In the genomic region with DNA sequence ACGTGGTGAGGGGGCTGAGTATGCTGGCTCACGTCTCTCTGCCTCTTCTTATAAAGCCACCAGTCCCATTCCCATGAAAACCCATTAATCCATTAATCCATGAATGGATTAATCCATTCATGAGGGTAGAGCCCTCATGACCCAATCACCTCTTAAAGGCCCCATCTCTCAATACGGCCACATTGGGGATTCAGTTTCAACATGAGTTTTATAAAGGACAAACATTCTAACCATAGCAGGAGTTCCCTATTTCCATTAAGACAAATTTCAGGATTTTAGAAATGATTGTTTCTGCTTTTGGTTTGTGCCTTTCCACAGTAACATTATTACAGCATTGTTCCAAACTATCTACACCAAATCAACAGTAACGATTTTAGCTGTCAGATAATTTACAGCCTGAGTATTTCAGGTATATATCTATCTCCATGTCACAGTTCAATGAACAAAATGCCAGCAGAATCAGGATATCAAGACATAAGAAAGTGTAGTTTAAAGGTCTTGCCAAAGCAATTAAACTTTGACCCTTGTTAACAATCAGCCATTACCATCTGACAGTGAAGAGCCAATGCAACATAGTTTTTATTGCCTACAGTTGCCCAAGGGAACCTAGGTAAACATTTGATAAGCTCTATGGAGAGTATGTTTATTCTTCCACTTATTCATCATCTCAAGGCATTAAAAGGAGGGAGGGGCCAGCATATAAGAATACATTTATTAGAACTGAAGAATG, we compare ENCODE assay signal across 10 cellular contexts. TPM values are rescaled to one million over a fixed set of nuclear protein-coding genes. Genes with fewer than 3 reads are reported as not detected.
DNase-seq lines count a peak whose midpoint lies in the region; ATAC-seq, FAIRE-seq and TF ChIP-seq lines count a peak whose summit lies in the region.
"Had no signal": no experiment of that assay in that cellular context is flagged by ENCODE, and none has a peak within 500 bp of the region (broad histone marks: within the 10 kb centered on the region; RNA-seq: fewer than 3 reads in every experiment).

No MANE protein-coding gene starts in this region.

- H3K36me3 ChIP-seq in Karpas-422 (ENCODE audit: insufficient read depth, low read length), result 0 out of 2 replicates have a peak, but pooled peaks cover 8% of the 10 kb centered on the region
- H3K36me3 ChIP-seq in GM12878 (ENCODE audit: control insufficient read depth in 2 of 2, insufficient read depth in 2 of 2, low read length in 1 of 2), result no peaks in the 10 kb centered on the region
- no peaks in the 10 kb centered on the region for H3K36me3 ChIP-seq in mucosa of descending colon (ENCODE audit: low read depth)

- H2AFZ ChIP-seq in Karpas-422 (ENCODE audit: low read length) (no peak overlapping the region), GM12878 (ENCODE audit: control insufficient read depth, low read depth, low read length) (no peak overlapping the region)

- RAD21 ChIA-PET in GM12878 (lab: Charles Lee; ENCODE audit: unreplicated experiment), result interaction anchor here (1.1 to 2.9 kb wide), 4 partner anchors 94 to 476 kb away, joined by 3 to 5 read pairs (median 4); no protein-coding TSS in a partner anchor

- 49% methylated on average over 4 of the region's 4 CpGs for WGBS in GM12878 (ENCODE audit: insufficient coverage, insufficient replicate concordance, low lambda C conversion rate, missing lambda C conversion rate)

- BruUV-seq in GM12878 (replicated peaks; lab: Mats Ljungman, UMichigan), result no TSS peak

- intact Hi-C loops in GM12878 (cut with micrococcal nuclease; ENCODE audit: unreplicated experiment), result no loop called here
- intact Hi-C loops in mucosa of descending colon (cut with DNase I, micrococcal nuclease), result no loop called here

- H3K9me3 ChIP-seq in Karpas-422 (ENCODE audit: low read length) (no peaks in the 10 kb centered on the region), GM12878 (replicated peaks; ENCODE audit: control insufficient read depth, insufficient read depth, low read length) (no peaks in the 10 kb centered on the region), mucosa of descending colon (no peaks in the 10 kb centered on the region)

- H4K20me1 ChIP-seq in Karpas-422 (ENCODE audit: insufficient read depth, low read depth, low read length) (peaks cover 7% of the 10 kb centered on the region; the same call in 1 of the 2 replicates), GM12878 (ENCODE audit: control insufficient read depth, insufficient read depth) (no peaks in the 10 kb centered on the region)

- POLR2A ChIA-PET in GM12878 (lab: Charles Lee), result interaction anchor here (1.4 kb wide), 1 partner anchor 9 kb away, joined by 4 read pairs; no protein-coding TSS in a partner anchor

- no peak for TF ChIP-seq RAD21 in GM12878 (IDR thresholded peaks at IDR 0.05; ENCODE audit: insufficient read depth, low read depth, low read length)

- SMC1A ChIA-PET in GM12878 (lab: Charles Lee; ENCODE audit: uncharacterized antibody, unreplicated experiment), result interaction anchor here (1.2 to 1.9 kb wide), 8 partner anchors 9 to 121 kb away, joined by 3 to 7 read pairs (median 4); no protein-coding TSS in a partner anchor

- H3K79me2 ChIP-seq in Karpas-422 (ENCODE audit: low read length), result peaks cover 84% of the 10 kb centered on the region
- peaks cover 46% of the 10 kb centered on the region for H3K79me2 ChIP-seq in GM12878 (ENCODE audit: control insufficient read depth, insufficient read depth, low read length)

- TF ChIP-seq POLR2A in GM12878 (IDR thresholded peaks at IDR 0.05; ENCODE audit: low read depth, low read length), result no peak

- H3K4me3 ChIP-seq in Karpas-422 (ENCODE audit: low read length) (no peak overlapping the region), GM12878 (no peak overlapping the region), mucosa of descending colon (peak overlapping the region; percentile 0)

- CTCF ChIA-PET in GM12878 (lab: Yijun Ruan, JAX), result interaction anchor here (0.9 to 2.5 kb wide), 6 partner anchors 8 to 93 kb away, joined by 3 to 9 read pairs (median 3); no protein-coding TSS in a partner anchor

- in situ Hi-C loops in GM12878 (cut with MboI), result no loop called here

- no peaks in the 10 kb centered on the region for H3K9me2 ChIP-seq in Karpas-422 (replicated peaks; ENCODE audit: insufficient read depth, low read length)

- TF ChIP-seq CTCF in C4-2B (conservative IDR thresholded peaks at IDR 0.05), result no peak
- no peak for TF ChIP-seq CTCF in GM12878 (IDR thresholded peaks at IDR 0.05 in 2 of 3, conservative IDR thresholded peaks at IDR 0.05 in 1 of 3; ENCODE audit: control insufficient read depth in 2 of 3, extremely low read depth in 1 of 3, insufficient read depth in 1 of 3, low read depth in 3 of 3, low read length in 3 of 3)
- no peak for TF ChIP-seq CTCF in mucosa of descending colon (IDR thresholded peaks at IDR 0.05)

- peaks cover 56% of the 10 kb centered on the region for H3K4me1 ChIP-seq in Karpas-422 (ENCODE audit: low read length)
- peaks cover 28% of the 10 kb centered on the region for H3K4me1 ChIP-seq in GM12878 (ENCODE audit: control insufficient read depth, insufficient read depth, low read length)
- peaks cover 47% of the 10 kb centered on the region for H3K4me1 ChIP-seq in mucosa of descending colon (ENCODE audit: low read depth)

- DNase-seq in Karpas-422 (no peak), GM12878 (ENCODE audit: low read depth, low spot score) (no peak), mucosa of descending colon (peak in 1 of 3 donors; percentile 42), SKM-1 treated with dmso at 0.1 percent for 144 hours (lab: John Stamatoyannopoulos, UW; ENCODE audit: unreplicated experiment) (no peak)
- no peak for DNase-seq in activated CD4-positive, alpha-beta T cell treated with anti-CD3 and anti-CD28 coated beads, Interleukin-2, amount 50 U/mL, for 1 hour
- DNase-seq: activated CD4-positive, alpha-beta T cell treated with anti-CD3 and anti-CD28 coated beads for 1 hour; NCI-H446 had no signal

- 0 out of 2 replicates have a peak overlapping the region, but pooled peaks have one; percentile 22 for H3K27ac ChIP-seq in C4-2B
- peak overlapping the region; percentile 75 for H3K27ac ChIP-seq in Karpas-422 (ENCODE audit: low read length)
- H3K27ac ChIP-seq in GM12878 (ENCODE audit: control insufficient read depth, insufficient read depth), result peak overlapping the region; percentile 1

- H3K9ac ChIP-seq in Karpas-422 (ENCODE audit: low read length) (no peak overlapping the region), GM12878 (ENCODE audit: control insufficient read depth, insufficient read depth, low read length) (no peak overlapping the region)

- ATAC-seq in GM12878 (no peak), mucosa of descending colon (peak; percentile 68), GM21515 (IDR thresholded peaks at IDR 0.05; ENCODE audit: unreplicated experiment) (no peak), HG03457 (IDR thresholded peaks at IDR 0.05; ENCODE audit: unreplicated experiment) (no peak)

- no peaks in the 10 kb centered on the region for H3K27me3 ChIP-seq in Karpas-422 (ENCODE audit: low read length)
- no peaks in the 10 kb centered on the region for H3K27me3 ChIP-seq in GM12878 (replicated peaks in 1 of 2; ENCODE audit: control insufficient read depth in 2 of 2, insufficient read depth in 2 of 2, low read length in 1 of 2)

- FAIRE-seq in GM12878 (lab: Jason Lieb, UNC), result no peak

- H3K4me2 ChIP-seq in Karpas-422 (ENCODE audit: low read depth, low read length, poor library complexity, severe bottlenecking) (peak overlapping the region; percentile 89), GM12878 (ENCODE audit: control insufficient read depth, insufficient read depth) (peak overlapping the region; percentile 92)

- no peak for TF ChIP-seq EP300 in GM12878 (IDR thresholded peaks at IDR 0.05; ENCODE audit: borderline replicate concordance in 1 of 2, control insufficient read depth in 1 of 2, low read depth in 2 of 2, low read length in 2 of 2)

TF ChIP-seq in GM12878, 131 proteins besides CTCF, POLR2A, EP300 and RAD21 (continues in another document):
- 0 out of 2 replicates have a peak, but pooled peaks have one; percentile 10 for TF ChIP-seq NR2C1 (IDR thresholded peaks at IDR 0.05)
- no peak for TF ChIP-seq ZNF622 (IDR thresholded peaks at IDR 0.05)

RNA-seq across cellular contexts. Expression of a gene that starts 3.8 kb away (rescaled TPM):
- total RNA-seq in Karpas-422 (2014; rRNA removed; shearing (Covaris generic); ENCODE audit: low replicate concordance), result 163 and 205 TPM in 2 replicates
- total RNA-seq in GM12878 (2013; cell fraction: nucleolus; rRNA removed), result 32.5 and 33.4 TPM in 2 replicates
- total RNA-seq in GM12878 (2014; rRNA removed) (59.0 and 63.0 TPM in 2 replicates), GM12878 (2014; rRNA removed; fragmentation: Illumina TruSeq; extraction: Trizol) (52.8 and 55.4 TPM in 2 replicates), GM12878 (2021) (51.2 and 52.6 TPM in 2 replicates), mucosa of descending colon (100 to 1,000 TPM; 419 to 945 (median 666) TPM)
- 42.9 TPM for polyA plus RNA-seq in GM12878 (2011; ENCODE audit: low read depth)
- polyA plus RNA-seq in GM12878 (2011; rRNA removed) (45.2 and 48.8 TPM in 2 replicates), GM12878 (2014; fragmentation: Illumina TruSeq; extraction: Trizol) (60.4 and 78.2 TPM in 2 replicates), GM12878 (2014; fragmentation: Nextera tagmentation; extraction: Ambion mirVana) (10 to 100 TPM; 18.9 to 31.7 TPM), GM12878 (2014; rRNA removed) (59.4 and 64.0 TPM in 2 replicates), GM12878 (2016; fragmentation: Nextera tagmentation; extraction: Ambion mirVana) (100 to 1,000 TPM; 103 to 114 TPM)
- polyA plus RNA-seq in GM12878 (2011; cell fraction: cytosol; rRNA removed), result 44.9 and 46.4 TPM in 2 replicates
- 26.2 and 30.1 TPM in 2 replicates for polyA plus RNA-seq in GM12878 (2011; cell fraction: nucleus; rRNA removed)
- 50.0 and 53.4 TPM in 2 replicates for polyA plus RNA-seq in GM12878 (2012)
- polyA minus RNA-seq in GM12878 (2011; rRNA and poly(A)+ RNA removed), result 47.9 and 57.2 TPM in 2 replicates
- polyA minus RNA-seq in GM12878 (2011; cell fraction: cytosol; rRNA and poly(A)+ RNA removed), result 13.8 and 18.6 TPM in 2 replicates
- polyA minus RNA-seq in GM12878 (2011; cell fraction: nucleus; rRNA and poly(A)+ RNA removed), result 6.3 and 13.0 TPM in 2 replicates

Comparison
In these comparisons a context has a peak if more than half of its experiments do, and no peak if none do; other contexts are left out.
1. H3K27ac ChIP-seq: peak in every context shown above with its lines; median percentile 75 in Karpas-422; 22 in C4-2B; 1 in GM12878.